In the genomic region with DNA sequence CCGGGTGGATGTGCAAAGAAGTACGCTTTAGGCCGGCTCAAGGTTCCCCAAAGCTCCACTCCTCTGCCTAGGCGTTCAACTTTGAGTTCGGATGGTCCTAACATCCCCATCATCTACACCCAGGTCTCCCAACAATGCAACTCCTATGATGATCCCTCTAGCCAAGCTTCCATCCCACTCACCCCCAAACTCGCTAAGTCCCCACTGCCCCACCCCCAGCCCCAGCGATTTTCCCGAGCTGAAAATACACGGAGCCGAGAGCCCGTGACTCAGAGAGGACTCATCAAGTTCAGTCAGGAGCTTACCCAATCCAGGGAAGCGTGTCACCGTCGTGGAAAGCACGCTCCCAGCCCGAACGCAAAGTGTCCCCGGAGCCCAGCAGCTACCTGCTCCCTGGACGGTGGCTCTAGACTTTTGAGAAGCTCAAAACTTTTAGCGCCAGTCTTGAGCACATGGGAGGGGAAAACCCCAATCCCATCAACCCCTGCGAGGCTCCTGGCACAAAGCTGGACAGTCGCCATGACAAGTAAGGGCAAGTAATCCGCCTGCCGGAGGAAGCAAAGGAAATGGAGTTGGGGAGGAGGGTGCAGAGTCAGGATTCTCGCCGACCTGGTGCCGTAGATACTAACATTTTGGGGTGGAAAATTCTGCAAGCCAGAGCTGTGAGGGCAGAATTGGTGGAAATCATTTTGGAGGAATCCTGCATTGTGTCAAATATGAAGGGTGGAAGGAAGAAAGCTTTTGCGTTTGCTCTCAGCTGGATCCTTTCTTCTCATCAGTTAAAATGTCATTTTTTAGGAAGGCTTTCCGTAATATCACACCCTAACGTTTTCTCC, we compare ENCODE assay signal across 1 cellular context.
TF ChIP-seq lines count a peak whose summit lies in the region.

TP53 (minus strand) TSS at position 419 of the 836 bp plus-strand sequence. CDS start 10,896 bp downstream, outside the sequence.

TF ChIP-seq in HepG2, 621 proteins besides CTCF, POLR2A, EP300 and RAD21 (continued from another document and continues in another):
- TF ChIP-seq, protein P1, sequence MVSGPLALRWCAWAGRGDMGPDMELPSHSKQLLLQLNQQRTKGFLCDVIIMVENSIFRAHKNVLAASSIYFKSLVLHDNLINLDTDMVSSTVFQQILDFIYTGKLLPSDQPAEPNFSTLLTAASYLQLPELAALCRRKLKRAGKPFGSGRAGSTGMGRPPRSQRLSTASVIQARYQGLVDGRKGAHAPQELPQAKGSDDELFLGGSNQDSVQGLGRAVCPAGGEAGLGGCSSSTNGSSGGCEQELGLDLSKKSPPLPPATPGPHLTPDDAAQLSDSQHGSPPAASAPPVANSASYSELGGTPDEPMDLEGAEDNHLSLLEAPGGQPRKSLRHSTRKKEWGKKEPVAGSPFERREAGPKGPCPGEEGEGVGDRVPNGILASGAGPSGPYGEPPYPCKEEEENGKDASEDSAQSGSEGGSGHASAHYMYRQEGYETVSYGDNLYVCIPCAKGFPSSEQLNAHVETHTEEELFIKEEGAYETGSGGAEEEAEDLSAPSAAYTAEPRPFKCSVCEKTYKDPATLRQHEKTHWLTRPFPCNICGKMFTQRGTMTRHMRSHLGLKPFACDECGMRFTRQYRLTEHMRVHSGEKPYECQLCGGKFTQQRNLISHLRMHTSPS (CRISPR knock-in tag; IDR thresholded peaks at IDR 0.05; ENCODE audit: low read depth) = no peak
- TF ChIP-seq, protein P2, sequence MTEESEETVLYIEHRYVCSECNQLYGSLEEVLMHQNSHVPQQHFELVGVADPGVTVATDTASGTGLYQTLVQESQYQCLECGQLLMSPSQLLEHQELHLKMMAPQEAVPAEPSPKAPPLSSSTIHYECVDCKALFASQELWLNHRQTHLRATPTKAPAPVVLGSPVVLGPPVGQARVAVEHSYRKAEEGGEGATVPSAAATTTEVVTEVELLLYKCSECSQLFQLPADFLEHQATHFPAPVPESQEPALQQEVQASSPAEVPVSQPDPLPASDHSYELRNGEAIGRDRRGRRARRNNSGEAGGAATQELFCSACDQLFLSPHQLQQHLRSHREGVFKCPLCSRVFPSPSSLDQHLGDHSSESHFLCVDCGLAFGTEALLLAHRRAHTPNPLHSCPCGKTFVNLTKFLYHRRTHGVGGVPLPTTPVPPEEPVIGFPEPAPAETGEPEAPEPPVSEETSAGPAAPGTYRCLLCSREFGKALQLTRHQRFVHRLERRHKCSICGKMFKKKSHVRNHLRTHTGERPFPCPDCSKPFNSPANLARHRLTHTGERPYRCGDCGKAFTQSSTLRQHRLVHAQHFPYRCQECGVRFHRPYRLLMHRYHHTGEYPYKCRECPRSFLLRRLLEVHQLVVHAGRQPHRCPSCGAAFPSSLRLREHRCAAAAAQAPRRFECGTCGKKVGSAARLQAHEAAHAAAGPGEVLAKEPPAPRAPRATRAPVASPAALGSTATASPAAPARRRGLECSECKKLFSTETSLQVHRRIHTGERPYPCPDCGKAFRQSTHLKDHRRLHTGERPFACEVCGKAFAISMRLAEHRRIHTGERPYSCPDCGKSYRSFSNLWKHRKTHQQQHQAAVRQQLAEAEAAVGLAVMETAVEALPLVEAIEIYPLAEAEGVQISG (CRISPR knock-in tag; IDR thresholded peaks at IDR 0.05) = peak; percentile 87
- TF ChIP-seq HOXA7 (CRISPR knock-in tag; IDR thresholded peaks at IDR 0.05) (no peak), ZMYM4 (CRISPR knock-in tag; IDR thresholded peaks at IDR 0.05) (peak; percentile 42; the same call in 1 of the 2 replicates), GABPA (IDR thresholded peaks at IDR 0.05; ENCODE audit: low read depth, low read length) (peak; percentile 43; the same call in 1 of the 2 replicates), GABPA (CRISPR knock-in tag; IDR thresholded peaks at IDR 0.05; ENCODE audit: low read depth) (peak; percentile 86), PRDM10 (CRISPR knock-in tag; IDR thresholded peaks at IDR 0.05; ENCODE audit: low read depth) (peak; percentile 97), ZNF792 (CRISPR knock-in tag; IDR thresholded peaks at IDR 0.05) (no peak), DMAP1 (CRISPR knock-in tag; IDR thresholded peaks at IDR 0.05) (peak; percentile 76; the same call in 1 of the 2 replicates), ZNF225 (CRISPR knock-in tag; IDR thresholded peaks at IDR 0.05) (peak; percentile 20; the same call in 1 of the 2 replicates), FOSL2 (CRISPR knock-in tag; IDR thresholded peaks at IDR 0.05) (peak; percentile 56), TAF15 (IDR thresholded peaks at IDR 0.05; ENCODE audit: low read depth, low read length, poor library complexity, severe bottlenecking) (no peak), SAP130 (CRISPR knock-in tag; IDR thresholded peaks at IDR 0.05; ENCODE audit: low read depth) (peak; percentile 97), GZF1 (CRISPR knock-in tag; IDR thresholded peaks at IDR 0.05) (no peak), ZSCAN31 (CRISPR knock-in tag; IDR thresholded peaks at IDR 0.05; ENCODE audit: low read depth) (0 out of 2 replicates have a peak, but pooled peaks have one; percentile 32), REPIN1 (CRISPR knock-in tag; IDR thresholded peaks at IDR 0.05; ENCODE audit: borderline replicate concordance, low read depth) (peak; percentile 72), ZNF264 (CRISPR knock-in tag; IDR thresholded peaks at IDR 0.05) (0 out of 2 replicates have a peak, but pooled peaks have one; percentile 30), ZNF556 (CRISPR knock-in tag; IDR thresholded peaks at IDR 0.05; ENCODE audit: borderline replicate concordance) (0 out of 2 replicates have a peak, but pooled peaks have one; percentile 41), ATF7-NPFF (CRISPR knock-in tag; IDR thresholded peaks at IDR 0.05; ENCODE audit: low read depth) (no peak), FOXO1 (CRISPR knock-in tag; IDR thresholded peaks at IDR 0.05) (no peak), KLF6 (CRISPR knock-in tag; IDR thresholded peaks at IDR 0.05) (peak; percentile 65; the same call in 1 of the 2 replicates), CBX1 (IDR thresholded peaks at IDR 0.05; ENCODE audit: low read depth) (peak; percentile 7), ZFP37 (CRISPR knock-in tag; IDR thresholded peaks at IDR 0.05; ENCODE audit: borderline replicate concordance) (0 out of 2 replicates have a peak, but pooled peaks have one; percentile 74), ZNF552 (CRISPR knock-in tag; IDR thresholded peaks at IDR 0.05; ENCODE audit: borderline replicate concordance) (no peak), TFAP4 (IDR thresholded peaks at IDR 0.05; ENCODE audit: borderline replicate concordance, low read depth) (peak; percentile 41; the same call in 1 of the 2 replicates), SRSF4 (IDR thresholded peaks at IDR 0.05; ENCODE audit: low read depth, low read length, poor library complexity, severe bottlenecking) (no peak), ATRX (CRISPR knock-in tag; IDR thresholded peaks at IDR 0.05; ENCODE audit: borderline replicate concordance) (no peak), SIX4 (CRISPR knock-in tag; IDR thresholded peaks at IDR 0.05) (no peak), ZNF749 (CRISPR knock-in tag; IDR thresholded peaks at IDR 0.05; ENCODE audit: borderline replicate concordance) (no peak), DMTF1 (CRISPR knock-in tag; IDR thresholded peaks at IDR 0.05) (no peak)
- TF ChIP-seq, protein P3, sequence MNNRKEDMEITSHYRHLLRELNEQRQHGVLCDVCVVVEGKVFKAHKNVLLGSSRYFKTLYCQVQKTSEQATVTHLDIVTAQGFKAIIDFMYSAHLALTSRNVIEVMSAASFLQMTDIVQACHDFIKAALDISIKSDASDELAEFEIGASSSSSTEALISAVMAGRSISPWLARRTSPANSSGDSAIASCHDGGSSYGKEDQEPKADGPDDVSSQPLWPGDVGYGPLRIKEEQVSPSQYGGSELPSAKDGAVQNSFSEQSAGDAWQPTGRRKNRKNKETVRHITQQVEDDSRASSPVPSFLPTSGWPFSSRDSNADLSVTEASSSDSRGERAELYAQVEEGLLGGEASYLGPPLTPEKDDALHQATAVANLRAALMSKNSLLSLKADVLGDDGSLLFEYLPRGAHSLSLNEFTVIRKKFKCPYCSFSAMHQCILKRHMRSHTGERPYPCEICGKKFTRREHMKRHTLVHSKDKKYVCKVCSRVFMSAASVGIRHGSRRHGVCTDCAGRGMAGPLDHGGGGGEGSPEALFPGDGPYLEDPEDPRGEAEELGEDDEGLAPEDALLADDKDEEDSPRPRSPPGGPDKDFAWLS (CRISPR knock-in tag; IDR thresholded peaks at IDR 0.05; ENCODE audit: borderline replicate concordance) = no peak
- TF ChIP-seq, protein P4, sequence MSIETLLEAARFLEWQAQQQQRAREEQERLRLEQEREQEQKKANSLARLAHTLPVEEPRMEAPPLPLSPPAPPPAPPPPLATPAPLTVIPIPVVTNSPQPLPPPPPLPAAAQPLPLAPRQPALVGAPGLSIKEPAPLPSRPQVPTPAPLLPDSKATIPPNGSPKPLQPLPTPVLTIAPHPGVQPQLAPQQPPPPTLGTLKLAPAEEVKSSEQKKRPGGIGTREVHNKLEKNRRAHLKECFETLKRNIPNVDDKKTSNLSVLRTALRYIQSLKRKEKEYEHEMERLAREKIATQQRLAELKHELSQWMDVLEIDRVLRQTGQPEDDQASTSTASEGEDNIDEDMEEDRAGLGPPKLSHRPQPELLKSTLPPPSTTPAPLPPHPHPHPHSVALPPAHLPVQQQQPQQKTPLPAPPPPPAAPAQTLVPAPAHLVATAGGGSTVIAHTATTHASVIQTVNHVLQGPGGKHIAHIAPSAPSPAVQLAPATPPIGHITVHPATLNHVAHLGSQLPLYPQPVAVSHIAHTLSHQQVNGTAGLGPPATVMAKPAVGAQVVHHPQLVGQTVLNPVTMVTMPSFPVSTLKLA (IDR thresholded peaks at IDR 0.05) = peak; percentile 56
- TF ChIP-seq, protein P5, sequence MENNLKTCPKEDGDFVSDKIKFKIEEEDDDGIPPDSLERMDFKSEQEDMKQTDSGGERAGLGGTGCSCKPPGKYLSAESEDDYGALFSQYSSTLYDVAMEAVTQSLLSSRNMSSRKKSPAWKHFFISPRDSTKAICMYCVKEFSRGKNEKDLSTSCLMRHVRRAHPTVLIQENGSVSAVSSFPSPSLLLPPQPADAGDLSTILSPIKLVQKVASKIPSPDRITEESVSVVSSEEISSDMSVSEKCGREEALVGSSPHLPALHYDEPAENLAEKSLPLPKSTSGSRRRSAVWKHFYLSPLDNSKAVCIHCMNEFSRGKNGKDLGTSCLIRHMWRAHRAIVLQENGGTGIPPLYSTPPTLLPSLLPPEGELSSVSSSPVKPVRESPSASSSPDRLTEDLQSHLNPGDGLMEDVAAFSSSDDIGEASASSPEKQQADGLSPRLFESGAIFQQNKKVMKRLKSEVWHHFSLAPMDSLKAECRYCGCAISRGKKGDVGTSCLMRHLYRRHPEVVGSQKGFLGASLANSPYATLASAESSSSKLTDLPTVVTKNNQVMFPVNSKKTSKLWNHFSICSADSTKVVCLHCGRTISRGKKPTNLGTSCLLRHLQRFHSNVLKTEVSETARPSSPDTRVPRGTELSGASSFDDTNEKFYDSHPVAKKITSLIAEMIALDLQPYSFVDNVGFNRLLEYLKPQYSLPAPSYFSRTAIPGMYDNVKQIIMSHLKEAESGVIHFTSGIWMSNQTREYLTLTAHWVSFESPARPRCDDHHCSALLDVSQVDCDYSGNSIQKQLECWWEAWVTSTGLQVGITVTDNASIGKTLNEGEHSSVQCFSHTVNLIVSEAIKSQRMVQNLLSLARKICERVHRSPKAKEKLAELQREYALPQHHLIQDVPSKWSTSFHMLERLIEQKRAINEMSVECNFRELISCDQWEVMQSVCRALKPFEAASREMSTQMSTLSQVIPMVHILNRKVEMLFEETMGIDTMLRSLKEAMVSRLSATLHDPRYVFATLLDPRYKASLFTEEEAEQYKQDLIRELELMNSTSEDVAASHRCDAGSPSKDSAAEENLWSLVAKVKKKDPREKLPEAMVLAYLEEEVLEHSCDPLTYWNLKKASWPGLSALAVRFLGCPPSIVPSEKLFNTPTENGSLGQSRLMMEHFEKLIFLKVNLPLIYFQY (CRISPR knock-in tag; IDR thresholded peaks at IDR 0.05; ENCODE audit: borderline replicate concordance) = no peak
